ENCODE assay signal across 10 cellular contexts in the genomic region with DNA sequence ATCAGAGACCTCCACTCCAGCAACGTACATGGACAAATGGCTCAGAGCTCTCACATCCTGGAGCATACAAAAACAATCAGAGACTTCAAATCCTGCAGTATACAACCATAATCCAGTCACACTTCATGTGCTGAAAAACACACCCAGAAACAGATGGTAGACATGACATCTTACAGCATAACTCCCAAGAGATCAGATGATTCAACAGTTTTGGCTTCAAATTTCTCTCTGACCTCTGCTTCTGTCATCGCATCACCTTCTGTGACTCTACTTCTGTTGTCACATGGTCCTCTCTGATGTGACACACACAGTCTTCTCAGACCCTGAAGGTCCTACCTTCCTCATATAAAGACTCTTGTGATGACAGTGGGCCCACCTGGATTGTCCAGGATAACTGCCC. TPM values are rescaled to one million over a fixed set of nuclear protein-coding genes. Genes with fewer than 3 reads are reported as not detected.
A peak's percentile ranks its signal among the peaks of the same experiment; 100 is the strongest.
DNase-seq lines count a peak whose midpoint lies in the region; ATAC-seq lines count a peak whose summit lies in the region.
"Had no signal": no experiment of that assay in that cellular context is flagged by ENCODE, and none has a peak within 500 bp of the region (broad histone marks: within the 10 kb centered on the region; RNA-seq: fewer than 3 reads in every experiment).

No MANE protein-coding gene starts in this region.

- H3K27ac Mint-ChIP-seq in T-helper 2 cell treated with Interferon-gamma antibody and Interleukin-4, amounts not matched to agents 5 μg/mL and 100 μg/mL, for 36 hours = peak overlapping the region; percentile 96
- peak overlapping the region; percentile 73 for H3K27ac Mint-ChIP-seq in stimulated activated naive CD8-positive, alpha-beta T cell treated with anti-CD3 and anti-CD28 coated beads, Interleukin-15, Interleukin-2, amounts not matched to agents 100 ng/mL and 50 ng/mL, for 24 hours

- peak overlapping the region; percentile 85 for H3K4me3 Mint-ChIP-seq in T-helper 2 cell treated with Interferon-gamma antibody and Interleukin-4, amounts not matched to agents 5 μg/mL and 100 μg/mL, for 36 hours
- no peak overlapping the region for H3K4me3 Mint-ChIP-seq in stimulated activated naive CD8-positive, alpha-beta T cell treated with anti-CD3 and anti-CD28 coated beads, Interleukin-15, Interleukin-2, amounts not matched to agents 100 ng/mL and 50 ng/mL, for 24 hours

- peaks cover 8% of the 10 kb centered on the region for H3K9me3 Mint-ChIP-seq in T-helper 2 cell treated with Interferon-gamma antibody and Interleukin-4, amounts not matched to agents 5 μg/mL and 100 μg/mL, for 36 hours
- no peaks in the 10 kb centered on the region for H3K9me3 Mint-ChIP-seq in stimulated activated naive CD8-positive, alpha-beta T cell treated with anti-CD3 and anti-CD28 coated beads, Interleukin-15, Interleukin-2, amounts not matched to agents 100 ng/mL and 50 ng/mL, for 24 hours

- peaks cover 37% of the 10 kb centered on the region for H3K36me3 Mint-ChIP-seq in T-helper 2 cell treated with Interferon-gamma antibody and Interleukin-4, amounts not matched to agents 5 μg/mL and 100 μg/mL, for 36 hours (ENCODE audit: low read depth)
- peaks cover 4% of the 10 kb centered on the region for H3K36me3 Mint-ChIP-seq in stimulated activated naive CD8-positive, alpha-beta T cell treated with anti-CD3 and anti-CD28 coated beads, Interleukin-15, Interleukin-2, amounts not matched to agents 100 ng/mL and 50 ng/mL, for 24 hours (ENCODE audit: low read depth)

- intact Hi-C loops in left ventricle myocardium superior (cut with micrococcal nuclease) = no loop called here
- intact Hi-C loops in cardiac septum (cut with DNase I) = no loop called here

- DNase-seq in left ventricle myocardium superior (no peak), cardiac septum (ENCODE audit: low spot score) (no peak), NCI-H2107 (lab: John Stamatoyannopoulos, UW) (no peak), kidney tubule cell (ENCODE audit: low spot score) (no peak), glomerular visceral epithelial cell (ENCODE audit: extremely low spot score) (no peak)
- DNase-seq in T-helper 2 cell treated with Interferon-gamma antibody and Interleukin-4, amounts not matched to agents 5 μg/mL and 100 μg/mL, for 36 hours (ENCODE audit: low spot score) = no peak
- DNase-seq: BE2C, GOT3 had no signal

- ATAC-seq in left ventricle myocardium superior (peak; percentile 25), esophagus mucosa (peak; percentile 52)

- H3K4me1 Mint-ChIP-seq in T-helper 2 cell treated with Interferon-gamma antibody and Interleukin-4, amounts not matched to agents 5 μg/mL and 100 μg/mL, for 36 hours (ENCODE audit: low read depth) = peaks cover 75% of the 10 kb centered on the region
- peaks cover 79% of the 10 kb centered on the region for H3K4me1 Mint-ChIP-seq in stimulated activated naive CD8-positive, alpha-beta T cell treated with anti-CD3 and anti-CD28 coated beads, Interleukin-15, Interleukin-2, amounts not matched to agents 100 ng/mL and 50 ng/mL, for 24 hours (ENCODE audit: low read depth)

- no peaks in the 10 kb centered on the region for H3K27me3 Mint-ChIP-seq in T-helper 2 cell treated with Interferon-gamma antibody and Interleukin-4, amounts not matched to agents 5 μg/mL and 100 μg/mL, for 36 hours (ENCODE audit: low read depth)
- H3K27me3 Mint-ChIP-seq in stimulated activated naive CD8-positive, alpha-beta T cell treated with anti-CD3 and anti-CD28 coated beads, Interleukin-15, Interleukin-2, amounts not matched to agents 100 ng/mL and 50 ng/mL, for 24 hours = no peaks in the 10 kb centered on the region

RNA-seq across cellular contexts. Expression of a gene that starts 18.5 kb away (rescaled TPM):
- 2.4 TPM for total RNA-seq in left ventricle myocardium superior
- 2.5 TPM for total RNA-seq in cardiac septum
- 6.4 TPM for total RNA-seq in esophagus mucosa

RNA-seq across cellular contexts. Expression of a gene that starts 31.5 kb away (rescaled TPM):
- total RNA-seq in left ventricle myocardium superior (2.6 TPM), cardiac septum (2.8 TPM), esophagus mucosa (1.2 TPM)

RNA-seq across cellular contexts. Expression of a gene that starts 46.5 kb away (rescaled TPM):
- total RNA-seq in left ventricle myocardium superior = not detected
- total RNA-seq in cardiac septum = not detected
- 0.52 TPM for total RNA-seq in esophagus mucosa
